Comparison of ENCODE assay signal across 3 cellular contexts in genomic region chr1:176609556-176610408, GRCh38.
TF ChIP-seq lines count a peak whose summit lies in the region.

No MANE protein-coding gene starts in this region.

TF ChIP-seq in IMR-90, 13 proteins besides CTCF, POLR2A, EP300 and RAD21:
- TF ChIP-seq CEBPB (IDR thresholded peaks at IDR 0.05; ENCODE audit: low read depth, low read length) (peak; percentile 11; the same call in 1 of the 2 replicates), RCOR1 (IDR thresholded peaks at IDR 0.05; ENCODE audit: insufficient replicate concordance, low read length) (no peak), MAZ (IDR thresholded peaks at IDR 0.05; ENCODE audit: borderline replicate concordance, low read depth, low read length) (no peak)

TF ChIP-seq in K562, 482 proteins besides CTCF, POLR2A, EP300 and RAD21:
- TF ChIP-seq CEBPB (tag; IDR thresholded peaks at IDR 0.05) (peak; percentile 39), EWSR1 (IDR thresholded peaks at IDR 0.05; ENCODE audit: borderline replicate concordance, low read depth, partially characterized antibody) (no peak)

TF ChIP-seq in HepG2, 621 proteins besides CTCF, POLR2A, EP300 and RAD21:
- no peak for TF ChIP-seq AFF4 (CRISPR knock-in tag; IDR thresholded peaks at IDR 0.05)
- TF ChIP-seq CEBPB (IDR thresholded peaks at IDR 0.05; ENCODE audit: borderline replicate concordance, low read depth, low read length), result peak; percentile 17; the same call in 1 of the 2 replicates
- TF ChIP-seq TFAP4 (IDR thresholded peaks at IDR 0.05; ENCODE audit: borderline replicate concordance, low read depth), result no peak
